In genomic region chr12:120227233-120228040, GRCh38 we compare ENCODE assay signal across 9 cellular contexts. TPM values are rescaled to one million over a fixed set of nuclear protein-coding genes. Genes with fewer than 3 reads are reported as not detected.
A peak's percentile ranks its signal among the peaks of the same experiment; 100 is the strongest.
DNase-seq lines count a peak whose midpoint lies in the region; ATAC-seq and TF ChIP-seq lines count a peak whose summit lies in the region.
"Had no signal": no experiment of that assay in that cellular context is flagged by ENCODE, and none has a peak within 500 bp of the region (broad histone marks: within the 10 kb centered on the region; RNA-seq: fewer than 3 reads in every experiment).

No MANE protein-coding gene starts in this region.

- TF ChIP-seq CTCF in HCT116 (IDR thresholded peaks at IDR 0.05 in 2 of 3, conservative IDR thresholded peaks at IDR 0.05 in 1 of 3; ENCODE audit: borderline replicate concordance in 1 of 3, insufficient read depth in 1 of 3, low read depth in 2 of 3, low read length in 2 of 3): no peak

- no peak for ATAC-seq in CD4-positive, CD25-positive, alpha-beta regulatory T cell (ENCODE audit: low read depth in 2 of 2)
- no peak for ATAC-seq in HCT116
- no peak for ATAC-seq in natural killer cell treated with Interleukin-12 subunit alpha and Interleukin-12 subunit beta and Interleukin-15 and Interleukin-18, amount 100 ng/mL, for 72 hours
- no peak for ATAC-seq in GM19035 (IDR thresholded peaks at IDR 0.05; ENCODE audit: unreplicated experiment)
- ATAC-seq in HG03196 (IDR thresholded peaks at IDR 0.05; ENCODE audit: unreplicated experiment): no peak

- peaks cover 87% of the 10 kb centered on the region for H3K79me2 ChIP-seq in HCT116 (ENCODE audit: insufficient read depth, low read length)

- POLR2A ChIA-PET in HCT116 (lab: Charles Lee): interaction anchor here (1.1 to 8.9 kb wide), 6 partner anchors 10 to 64 kb away, joined by 4 to 394 read pairs (median 30); partner anchors contain the start of genes PXN, RNU4-1, RNU4-2 and RPLP0

- H3K27me3 Mint-ChIP-seq in CD4-positive, CD25-positive, alpha-beta regulatory T cell: no peaks in the 10 kb centered on the region
- H3K27me3 Mint-ChIP-seq in natural killer cell treated with Interleukin-12 subunit alpha and Interleukin-12 subunit beta and Interleukin-15 and Interleukin-18, amount 100 ng/mL, for 72 hours: no peaks in the 10 kb centered on the region

- no peak for TF ChIP-seq RAD21 in HCT116 (IDR thresholded peaks at IDR 0.05; ENCODE audit: low read depth)

- no TSS peak for BruUV-seq in HCT116 (replicated peaks; lab: Mats Ljungman, UMichigan)

- H3K27ac Mint-ChIP-seq in CD4-positive, CD25-positive, alpha-beta regulatory T cell: peak overlapping the region in 1 of 3 donors; percentile 75
- peak overlapping the region; percentile 99 for H3K27ac Mint-ChIP-seq in natural killer cell treated with Interleukin-12 subunit alpha and Interleukin-12 subunit beta and Interleukin-15 and Interleukin-18, amount 100 ng/mL, for 72 hours

- no peaks in the 10 kb centered on the region for H3K36me3 Mint-ChIP-seq in CD4-positive, CD25-positive, alpha-beta regulatory T cell
- H3K36me3 Mint-ChIP-seq in natural killer cell treated with Interleukin-12 subunit alpha and Interleukin-12 subunit beta and Interleukin-15 and Interleukin-18, amount 100 ng/mL, for 72 hours: peaks cover 5% of the 10 kb centered on the region

- peak overlapping the region; percentile 87 for H3K9ac ChIP-seq in HCT116 (ENCODE audit: low read length)

- peak overlapping the region in 3 of 4 donors; percentile 15 to 76 (median 50) for H3K4me3 Mint-ChIP-seq in CD4-positive, CD25-positive, alpha-beta regulatory T cell
- H3K4me3 Mint-ChIP-seq in natural killer cell treated with Interleukin-12 subunit alpha and Interleukin-12 subunit beta and Interleukin-15 and Interleukin-18, amount 100 ng/mL, for 72 hours: peak overlapping the region; percentile 72

- H3K9me3 ChIP-seq in CD4-positive, CD25-positive, alpha-beta regulatory T cell (ENCODE audit: control insufficient read depth in 2 of 2, low read length in 2 of 2): no peaks in the 10 kb centered on the region
- no peaks in the 10 kb centered on the region for H3K9me3 ChIP-seq in HCT116 (ENCODE audit: control insufficient read depth in 1 of 2, insufficient read depth in 1 of 2, low read depth in 1 of 2, low read length in 2 of 2)

- H3K36me3 ChIP-seq in CD4-positive, CD25-positive, alpha-beta regulatory T cell (ENCODE audit: control insufficient read depth, insufficient read depth, low read length): peaks cover 25% of the 10 kb centered on the region
- peaks cover 14 to 40% of the 10 kb centered on the region in 2 experiments; a peak in 3 of 4 replicates for H3K36me3 ChIP-seq in HCT116 (ENCODE audit: control insufficient read depth in 1 of 2, insufficient read depth in 2 of 2, low read length in 2 of 2)

- H3K27me3 ChIP-seq in CD4-positive, CD25-positive, alpha-beta regulatory T cell (ENCODE audit: control insufficient read depth, insufficient read depth, low read length): no peaks in the 10 kb centered on the region
- no peaks in the 10 kb centered on the region for H3K27me3 ChIP-seq in HCT116 (ENCODE audit: insufficient read depth, low read length)

- intact Hi-C loops in HCT116 (cut with micrococcal nuclease): loop anchor here (1.0 kb wide), 2 partner anchors 38 to 64 kb away; partner anchors contain the start of genes PXN and RNU4-2

- peaks cover 15 to 73% (median 36%) of the 10 kb centered on the region in 4 donors for H3K4me1 Mint-ChIP-seq in CD4-positive, CD25-positive, alpha-beta regulatory T cell
- peaks cover 71 to 76% of the 10 kb centered on the region in 2 donors for H3K4me1 Mint-ChIP-seq in natural killer cell treated with Interleukin-12 subunit alpha and Interleukin-12 subunit beta and Interleukin-15 and Interleukin-18, amount 100 ng/mL, for 72 hours (ENCODE audit: low read depth in 2 of 2)

- no peak overlapping the region for H2AFZ ChIP-seq in HCT116 (ENCODE audit: low read depth, low read length, poor library complexity, severe bottlenecking)

- peak overlapping the region; percentile 41 for H3K27ac ChIP-seq in CD4-positive, CD25-positive, alpha-beta regulatory T cell (ENCODE audit: insufficient read depth, low read length, poor library complexity, severe bottlenecking)
- H3K27ac ChIP-seq in HCT116 (ENCODE audit: low read depth, low read length): peak overlapping the region; percentile 100
- peak overlapping the region; percentile 19 for H3K27ac ChIP-seq in cingulate gyrus (ENCODE audit: low read depth, low read length)

- H3K9me3 Mint-ChIP-seq in CD4-positive, CD25-positive, alpha-beta regulatory T cell: no peaks in the 10 kb centered on the region
- H3K9me3 Mint-ChIP-seq in natural killer cell treated with Interleukin-12 subunit alpha and Interleukin-12 subunit beta and Interleukin-15 and Interleukin-18, amount 100 ng/mL, for 72 hours: no peaks in the 10 kb centered on the region

- H3K9me2 ChIP-seq in HCT116 (ENCODE audit: insufficient read depth): no peaks in the 10 kb centered on the region

- peaks cover 67% of the 10 kb centered on the region for H3K4me1 ChIP-seq in CD4-positive, CD25-positive, alpha-beta regulatory T cell (ENCODE audit: control insufficient read depth, insufficient read depth, low read length, poor library complexity, severe bottlenecking)
- peaks cover 44 to 75% of the 10 kb centered on the region in 2 experiments for H3K4me1 ChIP-seq in HCT116 (ENCODE audit: control insufficient read depth in 1 of 2, insufficient read depth in 2 of 2, low read length in 2 of 2)

- H3K4me2 ChIP-seq in HCT116 (ENCODE audit: low read length): peak overlapping the region; percentile 95

- CTCF ChIA-PET in HCT116 (lab: Charles Lee): interaction anchor here (0.7 to 8.1 kb wide), 16 partner anchors 8 to 100 kb away, joined by 3 to 181 read pairs (median 6); partner anchors contain the start of genes PLA2G1B, PXN, RNU4-2 and RPLP0

- TF ChIP-seq POLR2A in HCT116 (IDR thresholded peaks at IDR 0.05; ENCODE audit: borderline replicate concordance, extremely low read depth, insufficient read depth, insufficient read length): no peak

- no peak for DNase-seq in CD4-positive, CD25-positive, alpha-beta regulatory T cell
- DNase-seq in HCT116 (ENCODE audit: low read depth, low spot score) (no peak), T1000 (lab: John Stamatoyannopoulos, UW) (no peak)
- DNase-seq in natural killer cell treated with Interleukin-12 subunit alpha and Interleukin-12 subunit beta and Interleukin-15 and Interleukin-18, amount 100 ng/mL, for 72 hours (ENCODE audit: low spot score): no peak
- DNase-seq in activated CD4-positive, CD25-positive, alpha-beta regulatory T cell treated with anti-CD3 and anti-CD28 coated beads, Interleukin-2, amount 50 U/mL, for 72 hours: no peak

- RAD21 ChIA-PET in HCT116 (lab: Charles Lee; ENCODE audit: low non-redundant PET in 1 of 2, low total read pairs in 2 of 2, uncharacterized antibody in 2 of 2, unreplicated experiment in 2 of 2): interaction anchor here (0.7 to 5.4 kb wide), 8 partner anchors 22 to 64 kb away, joined by 3 to 62 read pairs (median 4); partner anchors contain the start of genes PXN (in 2 of the 2), RPLP0 (in 2 of the 2) and RNU4-2 (in 1 of the 2)

- H4K20me1 ChIP-seq in HCT116 (ENCODE audit: insufficient read depth): peaks cover 8% of the 10 kb centered on the region; the same call in 1 of the 2 replicates

- H3K4me3 ChIP-seq in CD4-positive, CD25-positive, alpha-beta regulatory T cell (ENCODE audit: low read depth, low read length): no peak overlapping the region
- no peak overlapping the region for H3K4me3 ChIP-seq in HCT116 (replicated peaks in 1 of 2; ENCODE audit: low read depth in 1 of 2, low read length in 2 of 2)
- H3K4me3 ChIP-seq: smooth muscle cell had no signal

TF ChIP-seq in HCT116, 20 proteins besides CTCF, POLR2A, EP300 and RAD21 (continues in another document):
- TF ChIP-seq EGR1 (IDR thresholded peaks at IDR 0.05; ENCODE audit: low read depth): no peak
- no peak for TF ChIP-seq ELF1 (IDR thresholded peaks at IDR 0.05; ENCODE audit: borderline replicate concordance, low read depth)
- TF ChIP-seq CEBPB (IDR thresholded peaks at IDR 0.05; ENCODE audit: low read depth): no peak
- no peak for TF ChIP-seq ATF3 (IDR thresholded peaks at IDR 0.05)
- no peak for TF ChIP-seq ZFX (IDR thresholded peaks at IDR 0.05)
- TF ChIP-seq CBX3 (IDR thresholded peaks at IDR 0.05; ENCODE audit: low read depth): no peak
- no peak for TF ChIP-seq TCF7L2 (IDR thresholded peaks at IDR 0.05; ENCODE audit: borderline replicate concordance, extremely low read depth, insufficient read depth, insufficient read length)

RNA-seq across cellular contexts. Expression of gene RPLP0, which starts 26.5 kb away (rescaled TPM):
- 1,127 TPM for total RNA-seq in CD4-positive, CD25-positive, alpha-beta regulatory T cell
- polyA plus RNA-seq in CD4-positive, CD25-positive, alpha-beta regulatory T cell: 1,000 to 10,000 TPM in 3 of 4 donors, 100 to 1,000 TPM in 1; 998 to 1,871 (median 1,438) TPM
- 4,123 TPM for total RNA-seq in HCT116 (2021; ENCODE audit: unreplicated experiment)
- 6,734 and 7,674 TPM in 2 replicates for polyA plus RNA-seq in HCT116 (2012)
- 1,000 to 10,000 TPM; 1,757 to 2,186 TPM for total RNA-seq in natural killer cell treated with Interleukin-12 subunit alpha and Interleukin-12 subunit beta and Interleukin-15 and Interleukin-18, amount 100 ng/mL, for 72 hours

RNA-seq across cellular contexts. Expression of gene GCN1, which starts 32.9 kb away (rescaled TPM):
- 115 TPM for total RNA-seq in CD4-positive, CD25-positive, alpha-beta regulatory T cell
- polyA plus RNA-seq in CD4-positive, CD25-positive, alpha-beta regulatory T cell: 10 to 100 TPM; 17.0 to 27.5 (median 20.9) TPM
- total RNA-seq in HCT116 (2021; ENCODE audit: unreplicated experiment): 184 TPM
- polyA plus RNA-seq in HCT116 (2012): 94.9 and 100 TPM in 2 replicates
- 100 to 1,000 TPM; 126 to 311 TPM for total RNA-seq in natural killer cell treated with Interleukin-12 subunit alpha and Interleukin-12 subunit beta and Interleukin-15 and Interleukin-18, amount 100 ng/mL, for 72 hours

RNA-seq across cellular contexts. Expression of gene PXN, which starts 38.1 kb away (rescaled TPM):
- total RNA-seq in CD4-positive, CD25-positive, alpha-beta regulatory T cell: 205 TPM
- 10 to 100 TPM; 64.3 to 89.5 (median 73.5) TPM for polyA plus RNA-seq in CD4-positive, CD25-positive, alpha-beta regulatory T cell
- total RNA-seq in HCT116 (2021; ENCODE audit: unreplicated experiment): 211 TPM
- polyA plus RNA-seq in HCT116 (2012): 161 and 178 TPM in 2 replicates
- total RNA-seq in natural killer cell treated with Interleukin-12 subunit alpha and Interleukin-12 subunit beta and Interleukin-15 and Interleukin-18, amount 100 ng/mL, for 72 hours: 100 to 1,000 TPM; 133 to 160 TPM

Comparison
In these comparisons a context has a peak if more than half of its experiments do, and no peak if none do; other contexts are left out.
1. H3K27ac ChIP-seq: peak in every context shown above with its lines; median percentile 100 in HCT116; 41 in CD4-positive, CD25-positive, alpha-beta regulatory T cell; 19 in cingulate gyrus.